In genomic region chr19:21610787-21611186, GRCh38 we compare ENCODE assay signal across 1 cellular context.
TF ChIP-seq lines count a peak whose summit lies in the region.

No MANE protein-coding gene starts in this region.

TF ChIP-seq in K562, 482 proteins besides CTCF, POLR2A, EP300 and RAD21 (continued from another document):
- TF ChIP-seq ZFX (CRISPR knock-in tag; IDR thresholded peaks at IDR 0.05) = no peak
- no peak for TF ChIP-seq MCM3 (IDR thresholded peaks at IDR 0.05)
- no peak for TF ChIP-seq NR1H2 (CRISPR knock-in tag; IDR thresholded peaks at IDR 0.05)
- TF ChIP-seq ZNF280B (CRISPR knock-in tag; IDR thresholded peaks at IDR 0.05) = no peak
- TF ChIP-seq KDM5B (IDR thresholded peaks at IDR 0.05; ENCODE audit: insufficient replicate concordance, low read depth, low read length) = no peak
- TF ChIP-seq CUX1 (CRISPR knock-in tag; IDR thresholded peaks at IDR 0.05) = 0 out of 2 replicates have a peak, but pooled peaks have one; percentile 65
- no peak for TF ChIP-seq ZBED1 (IDR thresholded peaks at IDR 0.05)
- no peak for TF ChIP-seq SRSF7 (optimal IDR thresholded peaks at IDR 0.05; ENCODE audit: low read depth, low read length)
- no peak for TF ChIP-seq NELFE (IDR thresholded peaks at IDR 0.05; ENCODE audit: insufficient read depth, insufficient read length)
- TF ChIP-seq HLTF (IDR thresholded peaks at IDR 0.05) = no peak
- no peak for TF ChIP-seq HOXB6 (CRISPR knock-in tag; IDR thresholded peaks at IDR 0.05; ENCODE audit: borderline replicate concordance)
- peak; percentile 55; the same call in 1 of the 2 replicates for TF ChIP-seq DDX20 (tag; IDR thresholded peaks at IDR 0.05; ENCODE audit: low read depth)
- TF ChIP-seq SREBF2 (CRISPR knock-in tag; IDR thresholded peaks at IDR 0.05) = no peak
- TF ChIP-seq HMGXB4 (CRISPR knock-in tag; IDR thresholded peaks at IDR 0.05) = no peak
- TF ChIP-seq HIVEP1 (CRISPR knock-in tag; IDR thresholded peaks at IDR 0.05) = peak; percentile 86; the same call in 1 of the 2 replicates
- TF ChIP-seq NFXL1 (CRISPR knock-in tag; IDR thresholded peaks at IDR 0.05) = 0 out of 2 replicates have a peak, but pooled peaks have one; percentile 58
- 0 out of 2 replicates have a peak, but pooled peaks have one; percentile 8 for TF ChIP-seq BACH1 (tag; IDR thresholded peaks at IDR 0.05)
- TF ChIP-seq U2AF1 (optimal IDR thresholded peaks at IDR 0.05; ENCODE audit: low read depth, low read length) = no peak
- no peak for TF ChIP-seq KAT2B (IDR thresholded peaks at IDR 0.05; ENCODE audit: low read depth, low read length)
- no peak for TF ChIP-seq RNF219 (CRISPR knock-in tag; IDR thresholded peaks at IDR 0.05)
- no peak for TF ChIP-seq CHD7 (IDR thresholded peaks at IDR 0.05; ENCODE audit: low read depth, low read length)
- no peak for TF ChIP-seq RFX5 (IDR thresholded peaks at IDR 0.05; ENCODE audit: low read depth, low read length)
- no peak for TF ChIP-seq SMARCE1 (IDR thresholded peaks at IDR 0.05)
- no peak for TF ChIP-seq SMARCA4 (IDR thresholded peaks at IDR 0.05)
- peak in 1 of 2 experiments; percentile 81; a peak in 2 of 4 replicates for TF ChIP-seq ZNF639 (CRISPR knock-in tag; conservative IDR thresholded peaks at IDR 0.05 in 1 of 2, IDR thresholded peaks at IDR 0.05 in 1 of 2)
- no peak for TF ChIP-seq E2F8 (IDR thresholded peaks at IDR 0.05; ENCODE audit: low read depth, partially characterized antibody)
